1 cellular context compared by ENCODE assay signal in genomic region chr7:157009778-157010587, GRCh38.
TF ChIP-seq lines count a peak whose summit lies in the region.

No MANE protein-coding gene starts in this region.

TF ChIP-seq in GM12878, 131 proteins besides CTCF, POLR2A, EP300 and RAD21:
- no peak for TF ChIP-seq SP1 (IDR thresholded peaks at IDR 0.05; ENCODE audit: low read depth, low read length)
- TF ChIP-seq LARP7 (IDR thresholded peaks at IDR 0.05) = 0 out of 2 replicates have a peak, but pooled peaks have one; percentile 65
- TF ChIP-seq PAX5 (IDR thresholded peaks at IDR 0.05; ENCODE audit: borderline replicate concordance, low read depth, low read length) = peak; percentile 91
- TF ChIP-seq CBX3 (IDR thresholded peaks at IDR 0.05; ENCODE audit: borderline replicate concordance, low read depth) = no peak
- TF ChIP-seq SREBF2 (IDR thresholded peaks at IDR 0.05; ENCODE audit: low read length) = no peak
- peak; percentile 2 for TF ChIP-seq HDAC6 (IDR thresholded peaks at IDR 0.05; ENCODE audit: unreplicated experiment)
- TF ChIP-seq NKRF (conservative IDR thresholded peaks at IDR 0.05) = peak; percentile 91
- TF ChIP-seq SRF (IDR thresholded peaks at IDR 0.05; ENCODE audit: low read depth in 2 of 2, low read length in 2 of 2) = no peak
- TF ChIP-seq ATF3 (IDR thresholded peaks at IDR 0.05; ENCODE audit: borderline replicate concordance, extremely low read depth, low read depth, low read length) = no peak
- no peak for TF ChIP-seq SMARCA5 (IDR thresholded peaks at IDR 0.05)
- no peak for TF ChIP-seq CREB1 (IDR thresholded peaks at IDR 0.05; ENCODE audit: low read depth)
- TF ChIP-seq RELB (IDR thresholded peaks at IDR 0.05; ENCODE audit: low read depth) = no peak
- TF ChIP-seq ZBTB33 (IDR thresholded peaks at IDR 0.05) = no peak
